Comparison of ENCODE assay signal across 8 cellular contexts in genomic region chr1:9182784-9183257, GRCh38. TPM values are rescaled to one million over a fixed set of nuclear protein-coding genes. Genes with fewer than 3 reads are reported as not detected.
DNase-seq lines count a peak whose midpoint lies in the region; ATAC-seq and TF ChIP-seq lines count a peak whose summit lies in the region.

No MANE protein-coding gene starts in this region.

- ATAC-seq in PC-3 (no peak), HG02798 (IDR thresholded peaks at IDR 0.05; ENCODE audit: poor library complexity, unreplicated experiment) (no peak)

- H3K79me2 ChIP-seq in PC-3 (ENCODE audit: low read length) (peaks cover 8% of the 10 kb centered on the region), fibroblast of lung (ENCODE audit: control insufficient read depth, insufficient read depth, low read length) (peaks cover 36% of the 10 kb centered on the region), osteoblast (ENCODE audit: insufficient read depth, low read length) (peaks cover 95% of the 10 kb centered on the region)

- POLR2A ChIA-PET in PC-3 (lab: Charles Lee; ENCODE audit: unreplicated experiment), result no interaction called here

- H3K27ac ChIP-seq in PC-3 (ENCODE audit: low read length) (no peak overlapping the region), fibroblast of lung (ENCODE audit: insufficient read depth, low read length) (peak overlapping the region; percentile 88), osteoblast (ENCODE audit: low read depth, low read length) (peak overlapping the region; percentile 87), SJCRH30 (no peak overlapping the region)

- H3K9ac ChIP-seq in PC-3 (ENCODE audit: low read length) (peak overlapping the region; percentile 78), fibroblast of lung (ENCODE audit: insufficient read depth, low read length) (peak overlapping the region; percentile 86)

- H3K4me2 ChIP-seq in PC-3 (ENCODE audit: low read length) (peak overlapping the region; percentile 85), fibroblast of lung (ENCODE audit: extremely low read depth, insufficient read depth, low read length) (peak overlapping the region; percentile 79), osteoblast (ENCODE audit: insufficient read depth, low read length) (peak overlapping the region; percentile 89)

- no peak for DNase-seq in PC-3
- DNase-seq in fibroblast of lung (ENCODE audit: low read depth in 2 of 2), result no peak
- DNase-seq in osteoblast (ENCODE audit: insufficient read length, low spot score, missing footprints), result peak; percentile 93
- DNase-seq in SJCRH30, result no peak
- DNase-seq in activated CD4-positive, alpha-beta T cell treated with anti-CD3 and anti-CD28 coated beads for 1 hour, result no peak
- no peak for DNase-seq in NCI-H128 (lab: John Stamatoyannopoulos, UW; ENCODE audit: unreplicated experiment)

- H4K20me1 ChIP-seq in PC-3 (ENCODE audit: low read length) (no peaks in the 10 kb centered on the region), fibroblast of lung (ENCODE audit: control insufficient read depth, extremely low read depth, insufficient read depth, low read length) (no peaks in the 10 kb centered on the region), osteoblast (ENCODE audit: insufficient read depth, low read length) (peaks cover 38% of the 10 kb centered on the region)

- no peaks in the 10 kb centered on the region for H3K9me3 ChIP-seq in PC-3 (ENCODE audit: low read length)
- H3K9me3 ChIP-seq in fibroblast of lung (ENCODE audit: control insufficient read depth, insufficient read depth, low read depth, low read length), result no peaks in the 10 kb centered on the region
- H3K9me3 ChIP-seq in osteoblast (ENCODE audit: low read depth, low read length), result no peaks in the 10 kb centered on the region
- H3K9me3 ChIP-seq in SJCRH30 (replicated peaks), result no peaks in the 10 kb centered on the region

- TF ChIP-seq CTCF in PC-3 (conservative IDR thresholded peaks at IDR 0.05; ENCODE audit: low read depth, low read length), result no peak
- no peak for TF ChIP-seq CTCF in fibroblast of lung (conservative IDR thresholded peaks at IDR 0.05 in 1 of 2, IDR thresholded peaks at IDR 0.05 in 1 of 2; ENCODE audit: low read depth in 1 of 2, low read length in 2 of 2)
- no peak for TF ChIP-seq CTCF in osteoblast (IDR thresholded peaks at IDR 0.05; ENCODE audit: extremely low read depth, low read depth, low read length)

- intact Hi-C loops in PC-3 (cut with micrococcal nuclease), result no loop called here

- no TSS peak for BruUV-seq in PC-3 (replicated peaks; lab: Mats Ljungman, UMichigan)

- H3K27me3 ChIP-seq in PC-3 (ENCODE audit: low read length), result no peaks in the 10 kb centered on the region
- H3K27me3 ChIP-seq in fibroblast of lung (ENCODE audit: control insufficient read depth, insufficient read depth, low read length), result no peaks in the 10 kb centered on the region
- H3K27me3 ChIP-seq in osteoblast (ENCODE audit: insufficient read depth, low read length), result no peaks in the 10 kb centered on the region
- peaks cover 7% of the 10 kb centered on the region for H3K27me3 ChIP-seq in SJCRH30

- H3K4me1 ChIP-seq in PC-3 (ENCODE audit: insufficient read depth, low read length) (peaks cover 22% of the 10 kb centered on the region), fibroblast of lung (ENCODE audit: control insufficient read depth, extremely low read depth, insufficient read depth, low read length) (peaks cover 8% of the 10 kb centered on the region), osteoblast (ENCODE audit: insufficient read depth, low read length) (peaks cover 36% of the 10 kb centered on the region), SJCRH30 (no peaks in the 10 kb centered on the region)

- H3K4me3 ChIP-seq in GM08714 (ENCODE audit: low read length), result peak overlapping the region; percentile 75
- peak overlapping the region; percentile 75 for H3K4me3 ChIP-seq in PC-3 (ENCODE audit: low read length)
- H3K4me3 ChIP-seq in fibroblast of lung (replicated peaks in 1 of 4; ENCODE audit: control extremely low read depth in 1 of 4, insufficient read depth in 1 of 4, low read depth in 3 of 4, low read length in 4 of 4), result peak overlapping the region; percentile 64 to 81 (median 73)
- peak overlapping the region; percentile 83 for H3K4me3 ChIP-seq in osteoblast (ENCODE audit: insufficient read depth, low read length)
- H3K4me3 ChIP-seq in SJCRH30, result no peak overlapping the region

- peak overlapping the region; percentile 84 for H2AFZ ChIP-seq in PC-3 (ENCODE audit: low read length)
- H2AFZ ChIP-seq in fibroblast of lung (ENCODE audit: low read length), result peak overlapping the region; percentile 49
- H2AFZ ChIP-seq in osteoblast (ENCODE audit: low read length), result no peak overlapping the region

- H3F3A ChIP-seq in PC-3 (ENCODE audit: low read length, unreplicated experiment), result no peaks in the 10 kb centered on the region

- CTCF ChIA-PET in PC-3 (lab: Charles Lee), result interaction anchor here (0.6 kb wide), 1 partner anchor 13 kb away, joined by 4 read pairs; no protein-coding TSS in a partner anchor

- H3K36me3 ChIP-seq in PC-3 (ENCODE audit: low read depth, low read length), result no peaks in the 10 kb centered on the region
- H3K36me3 ChIP-seq in fibroblast of lung (ENCODE audit: control insufficient read depth, insufficient read depth, low read length), result peaks cover 7% of the 10 kb centered on the region
- H3K36me3 ChIP-seq in osteoblast (ENCODE audit: insufficient read depth, low read length), result peaks cover 43% of the 10 kb centered on the region
- H3K36me3 ChIP-seq in SJCRH30, result no peaks in the 10 kb centered on the region

- no peaks in the 10 kb centered on the region for H3K9me2 ChIP-seq in PC-3 (replicated peaks; ENCODE audit: low read length)

RNA-seq across cellular contexts. Expression of gene H6PD, which starts 51.8 kb away (rescaled TPM):
- total RNA-seq in PC-3 (2014; rRNA removed) (6.8 and 8.9 TPM in 2 replicates), fibroblast of lung (23.5 and 24.4 TPM in 2 replicates), osteoblast (45.1 and 51.4 TPM in 2 replicates)
- polyA plus RNA-seq in fibroblast of lung, result 15.2 and 17.7 TPM in 2 replicates
- 20.1 and 22.4 TPM in 2 replicates for polyA plus RNA-seq in fibroblast of lung (2012)
- polyA minus RNA-seq in fibroblast of lung (ENCODE audit: low replicate concordance), result 48.0 and 51.9 TPM in 2 replicates
- 5.9 and 7.0 TPM in 2 replicates for total RNA-seq in SJCRH30 (2014; rRNA removed; shearing (Covaris generic))

RNA-seq across cellular contexts. Expression of gene GPR157, which starts 53.9 kb away (rescaled TPM):
- total RNA-seq in PC-3 (2014; rRNA removed), result 7.3 and 7.9 TPM in 2 replicates
- 3.1 and 3.6 TPM in 2 replicates for total RNA-seq in fibroblast of lung
- 0.82 and 1.2 TPM in 2 replicates for polyA plus RNA-seq in fibroblast of lung
- 2.3 and 2.9 TPM in 2 replicates for polyA plus RNA-seq in fibroblast of lung (2012)
- 3.4 and 4.6 TPM in 2 replicates for polyA minus RNA-seq in fibroblast of lung (ENCODE audit: low replicate concordance)
- 3.2 and 5.4 TPM in 2 replicates for total RNA-seq in osteoblast
- total RNA-seq in SJCRH30 (2014; rRNA removed; shearing (Covaris generic)), result not detected in 2 replicates

Comparison
In these comparisons a context has a peak if more than half of its experiments do, and no peak if none do; other contexts are left out.
1. H3K27ac ChIP-seq: peak in fibroblast of lung (single experiment) and osteoblast (single experiment); none in PC-3 (single experiment) and SJCRH30 (single experiment).
2. Peak in every context shown above with its lines, with median percentiles within 50 percentile points of each other: H3K4me2 ChIP-seq.